ENCODE assay signal across 16 cellular contexts in genomic region chr2:32474391-32474790, GRCh38.
DNase-seq lines count a peak whose midpoint lies in the region; ATAC-seq, FAIRE-seq and TF ChIP-seq lines count a peak whose summit lies in the region.
"Had no signal": no experiment of that assay in that cellular context is flagged by ENCODE, and none has a peak within 500 bp of the region (broad histone marks: within the 10 kb centered on the region; RNA-seq: fewer than 3 reads in every experiment).

No MANE protein-coding gene starts in this region.

- peaks cover 23% of the 10 kb centered on the region for H3K4me1 ChIP-seq in GM23248 (ENCODE audit: insufficient read depth)
- no peaks in the 10 kb centered on the region for H3K4me1 ChIP-seq in astrocyte (ENCODE audit: insufficient read depth, low read length)
- peaks cover 13% of the 10 kb centered on the region for H3K4me1 ChIP-seq in osteoblast (ENCODE audit: insufficient read depth, low read length)

- peaks cover 31% of the 10 kb centered on the region for H3F3A ChIP-seq in GM23248 (ENCODE audit: insufficient read depth)

- H3K4me1 Mint-ChIP-seq in astrocyte (ENCODE audit: low read depth, unreplicated experiment) = peaks cover 2% of the 10 kb centered on the region
- H3K4me1 Mint-ChIP-seq in mesothelial cell of epicardium = no peaks in the 10 kb centered on the region
- H3K4me1 Mint-ChIP-seq: CD14-positive monocyte, GM23338 had no signal

- H3K4me2 ChIP-seq in GM23248 (ENCODE audit: unreplicated experiment) (peak overlapping the region; percentile 46), astrocyte (ENCODE audit: low read length) (no peak overlapping the region), osteoblast (ENCODE audit: insufficient read depth, low read length) (no peak overlapping the region)
- H3K4me2 ChIP-seq: GM23338, PC-9 had no signal

- ATAC-seq in activated CD4-positive, CD25-positive, alpha-beta regulatory T cell treated with anti-CD3 and anti-CD28 coated beads, Interleukin-2, amount 50 U/mL, for 24 hours = peak; percentile 70 to 85
- ATAC-seq: GM23338 had no signal

- H3K4me3 Mint-ChIP-seq in astrocyte (ENCODE audit: unreplicated experiment) (no peak overlapping the region), mesothelial cell of epicardium (no peak overlapping the region)
- H3K4me3 Mint-ChIP-seq: CD14-positive monocyte, GM23338 had no signal

- no peak for TF ChIP-seq CTCF in astrocyte (IDR thresholded peaks at IDR 0.05; ENCODE audit: insufficient read depth, low read depth, low read length)
- no peak for TF ChIP-seq CTCF in osteoblast (IDR thresholded peaks at IDR 0.05; ENCODE audit: extremely low read depth, low read depth, low read length)
- TF ChIP-seq CTCF in mesothelial cell of epicardium (IDR thresholded peaks at IDR 0.05; ENCODE audit: unreplicated experiment) = no peak

- no peak for DNase-seq in activated CD4-positive, CD25-positive, alpha-beta regulatory T cell (lab: John Stamatoyannopoulos, UW)
- DNase-seq in GM23248 (peak; percentile 68), astrocyte (ENCODE audit: low read depth) (no peak), osteoblast (ENCODE audit: insufficient read length, low spot score, missing footprints) (peak; percentile 32), mesothelial cell of epicardium (ENCODE audit: low spot score in 2 of 2, unreplicated experiment in 2 of 2) (no peak), D341Med (ENCODE audit: low spot score) (no peak), ACHN (no peak)
- DNase-seq: COR-L47, NCI-H1694, PC-9 had no signal

- peaks cover 8% of the 10 kb centered on the region for H3K36me3 Mint-ChIP-seq in astrocyte (ENCODE audit: low read depth, unreplicated experiment)
- H3K36me3 Mint-ChIP-seq in mesothelial cell of epicardium = peaks cover 24% of the 10 kb centered on the region

- H3K27ac ChIP-seq in GM23248 = no peak overlapping the region
- no peak overlapping the region for H3K27ac ChIP-seq in astrocyte (ENCODE audit: low read depth, low read length)
- no peak overlapping the region for H3K27ac ChIP-seq in osteoblast (ENCODE audit: low read depth, low read length)
- H3K27ac ChIP-seq: 22Rv1, PC-9 had no signal

- H3K4me3 ChIP-seq in GM23248 (no peak overlapping the region), astrocyte (ENCODE audit: insufficient read depth, low read depth, low read length) (no peak overlapping the region), osteoblast (ENCODE audit: insufficient read depth, low read length) (no peak overlapping the region)
- H3K4me3 ChIP-seq: GM23338, PC-9 had no signal

- H2AFZ ChIP-seq in GM23248 (no peak overlapping the region), astrocyte (ENCODE audit: low read depth, low read length) (no peak overlapping the region), osteoblast (ENCODE audit: low read length) (no peak overlapping the region)
- H2AFZ ChIP-seq: GM23338, PC-9 had no signal

- H3K9me3 Mint-ChIP-seq in astrocyte (ENCODE audit: unreplicated experiment) (no peaks in the 10 kb centered on the region), mesothelial cell of epicardium (no peaks in the 10 kb centered on the region)
- H3K9me3 Mint-ChIP-seq: CD14-positive monocyte, GM23338 had no signal

- H3K9ac ChIP-seq in GM23248 (no peak overlapping the region), astrocyte (ENCODE audit: low read length) (no peak overlapping the region)

- no peaks in the 10 kb centered on the region for H3K9me3 ChIP-seq in GM23248 (ENCODE audit: low read depth)
- H3K9me3 ChIP-seq in astrocyte (ENCODE audit: insufficient read depth, low read depth, low read length) = no peaks in the 10 kb centered on the region
- H3K9me3 ChIP-seq in osteoblast (ENCODE audit: low read depth, low read length) = no peaks in the 10 kb centered on the region

- H3K9me2 ChIP-seq in GM23248 (ENCODE audit: insufficient read depth) = no peaks in the 10 kb centered on the region

- H3K79me2 ChIP-seq in GM23248 (ENCODE audit: insufficient read depth) = peaks cover 49% of the 10 kb centered on the region
- peaks cover 4% of the 10 kb centered on the region for H3K79me2 ChIP-seq in astrocyte (ENCODE audit: insufficient read depth, low read length)
- peaks cover 9% of the 10 kb centered on the region for H3K79me2 ChIP-seq in osteoblast (ENCODE audit: insufficient read depth, low read length)

- peaks cover 43% of the 10 kb centered on the region for H3K36me3 ChIP-seq in GM23248 (ENCODE audit: low read depth)
- H3K36me3 ChIP-seq in astrocyte (ENCODE audit: insufficient read depth, low read length) = peaks cover 21% of the 10 kb centered on the region
- peaks cover 40% of the 10 kb centered on the region for H3K36me3 ChIP-seq in osteoblast (ENCODE audit: insufficient read depth, low read length)

- FAIRE-seq in astrocyte (lab: Jason Lieb, UNC) = peak; percentile 50
- FAIRE-seq: GM12891, HTR-8/SVneo had no signal

- H3K27me3 ChIP-seq in GM23248 (replicated peaks; ENCODE audit: insufficient read depth) = no peaks in the 10 kb centered on the region
- H3K27me3 ChIP-seq in astrocyte (ENCODE audit: insufficient read depth, low read length) = no peaks in the 10 kb centered on the region
- no peaks in the 10 kb centered on the region for H3K27me3 ChIP-seq in osteoblast (ENCODE audit: insufficient read depth, low read length)

- H4K20me1 ChIP-seq in GM23248 (ENCODE audit: insufficient read depth) (no peaks in the 10 kb centered on the region), astrocyte (ENCODE audit: insufficient read depth, low read length) (no peaks in the 10 kb centered on the region), osteoblast (ENCODE audit: insufficient read depth, low read length) (no peaks in the 10 kb centered on the region)

- H3K27me3 Mint-ChIP-seq in astrocyte (ENCODE audit: low read depth, unreplicated experiment) (no peaks in the 10 kb centered on the region), mesothelial cell of epicardium (ENCODE audit: low read depth) (no peaks in the 10 kb centered on the region)

- in situ Hi-C loops in GM23248 (cut with MboI) (no loop called here), ACHN (cut with HindIII; ENCODE audit: low pct_ligation_motif_present, low pct_unique_long_range_greater_than_20kb, low sequenced_read_pairs) (no loop called here)

- H3K27ac Mint-ChIP-seq in astrocyte (ENCODE audit: unreplicated experiment) (no peak overlapping the region), mesothelial cell of epicardium (no peak overlapping the region)
- H3K27ac Mint-ChIP-seq: GM23338 had no signal

- 5 to 7% methylated on average over 3 of the region's 3 CpGs for WGBS in GM23248 (ENCODE audit: low coverage in 1 of 2, low lambda C conversion rate in 2 of 2, missing lambda C conversion rate in 2 of 2), 2 experiments

Comparison
In these comparisons a context has a peak if more than half of its experiments do, and no peak if none do; other contexts are left out.
1. DNase-seq: peak in GM23248 (single experiment) and osteoblast (single experiment); none in activated CD4-positive, CD25-positive, alpha-beta regulatory T cell (0 of 4), astrocyte (single experiment), mesothelial cell of epicardium (0 of 2), D341Med (single experiment) and ACHN (single experiment).